ENCODE assay signal across 18 cellular contexts in genomic region chr5:156534906-156535305, GRCh38.
DNase-seq lines count a peak whose midpoint lies in the region; TF ChIP-seq lines count a peak whose summit lies in the region.
"Had no signal": no experiment of that assay in that cellular context is flagged by ENCODE, and none has a peak within 500 bp of the region (broad histone marks: within the 10 kb centered on the region; RNA-seq: fewer than 3 reads in every experiment).

No MANE protein-coding gene starts in this region.

- DNase-seq in AG08395 (ENCODE audit: low spot score), result peak; percentile 35
- DNase-seq in GM04503 (ENCODE audit: low read depth), result peak; percentile 31
- DNase-seq in astrocyte of the cerebellum (ENCODE audit: low read depth), result peak; percentile 1
- DNase-seq in myocyte (ENCODE audit: low read depth), result peak; percentile 71
- no peak for DNase-seq in stimulated activated CD4-positive, alpha-beta T cell treated with anti-CD3 and anti-CD28 coated beads, Interleukin-15, amount 100 ng/mL, for 24 hours
- DNase-seq in NCI-H1694 (lab: John Stamatoyannopoulos, UW), result no peak
- no peak for DNase-seq in effector memory CD4-positive, alpha-beta T cell
- DNase-seq: Caco-2; EL; H7; MG63; NCI-H1105; NCI-H187; NCI-H226; NCI-H526; NK-92 treated with Interleukin-12 subunit alpha and Interleukin-12 subunit beta, amount 100 ng/mL, for 24 hours; OCI-M1; RPMI8226 had no signal

- H3K4me1 ChIP-seq in effector memory CD4-positive, alpha-beta T cell (ENCODE audit: control insufficient read depth, insufficient read depth, low read length, poor library complexity, severe bottlenecking), result no peaks in the 10 kb centered on the region
- H3K4me1 ChIP-seq: Caco-2 had no signal

- H3K4me3 ChIP-seq in astrocyte of the cerebellum (ENCODE audit: low read depth, low read length), result no peak overlapping the region
- no peak overlapping the region for H3K4me3 ChIP-seq in effector memory CD4-positive, alpha-beta T cell (ENCODE audit: insufficient read depth, low read depth, low read length, poor library complexity, severe bottlenecking)
- H3K4me3 ChIP-seq: MG63 had no signal

- H3K27ac ChIP-seq in effector memory CD4-positive, alpha-beta T cell (ENCODE audit: insufficient read depth, low read length, poor library complexity, severe bottlenecking), result no peak overlapping the region

- no peaks in the 10 kb centered on the region for H3K27me3 ChIP-seq in effector memory CD4-positive, alpha-beta T cell (replicated peaks; ENCODE audit: control insufficient read depth, insufficient read depth, low read length, poor library complexity, severe bottlenecking)
- H3K27me3 ChIP-seq: MG63 had no signal

- no peak for TF ChIP-seq CTCF in astrocyte of the cerebellum (IDR thresholded peaks at IDR 0.05; ENCODE audit: low read depth, low read length, missing control alignments)

- H3K36me3 ChIP-seq in effector memory CD4-positive, alpha-beta T cell (ENCODE audit: control insufficient read depth, insufficient read depth, low read length), result no peaks in the 10 kb centered on the region
- H3K36me3 ChIP-seq: MG63 had no signal

- H3K9me3 ChIP-seq in effector memory CD4-positive, alpha-beta T cell (ENCODE audit: control insufficient read depth, low read length), result no peaks in the 10 kb centered on the region
- H3K9me3 ChIP-seq: Caco-2, MG63 had no signal

- in situ Hi-C loops in astrocyte of the cerebellum (cut with HindIII; ENCODE audit: low sequenced_read_pairs), result no loop called here

Comparison
In these comparisons a context has a peak if more than half of its experiments do, and no peak if none do; other contexts are left out.
1. DNase-seq: peak in AG08395 (single experiment), GM04503 (single experiment), astrocyte of the cerebellum (single experiment) and myocyte (single experiment); none in stimulated activated CD4-positive, alpha-beta T cell treated with anti-CD3 and anti-CD28 coated beads, Interleukin-15, amount 100 ng/mL, for 24 hours (single experiment), NCI-H1694 (single experiment) and effector memory CD4-positive, alpha-beta T cell (0 of 3).